Comparison of ENCODE assay signal across 20 cellular contexts in the genomic region with DNA sequence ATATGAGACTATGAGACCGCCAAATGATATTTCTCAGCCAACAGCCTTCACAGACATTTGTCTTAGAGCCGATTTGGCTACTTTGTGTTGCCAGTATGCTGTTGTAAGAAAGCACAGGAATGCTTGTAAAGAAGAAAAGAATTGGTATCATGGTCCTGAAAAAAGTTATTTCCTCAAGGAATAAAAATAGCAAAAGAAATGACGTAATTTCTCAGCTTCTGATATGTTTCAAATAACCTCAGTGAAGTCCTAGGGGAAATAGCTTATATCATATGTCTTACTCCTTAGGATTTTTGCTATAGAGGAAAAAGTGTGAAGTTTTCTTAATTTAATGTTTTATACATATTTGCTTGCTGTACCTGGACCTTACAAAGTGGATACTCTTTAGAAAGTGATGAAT. TPM values are rescaled to one million over a fixed set of nuclear protein-coding genes. Genes with fewer than 3 reads are reported as not detected.
A peak's percentile ranks its signal among the peaks of the same experiment; 100 is the strongest.
DNase-seq lines count a peak whose midpoint lies in the region; ATAC-seq and TF ChIP-seq lines count a peak whose summit lies in the region.
"Had no signal": no experiment of that assay in that cellular context is flagged by ENCODE, and none has a peak within 500 bp of the region (broad histone marks: within the 10 kb centered on the region; RNA-seq: fewer than 3 reads in every experiment).

No MANE protein-coding gene starts in this region.

- H3K9me3 Mint-ChIP-seq in activated naive CD4-positive, alpha-beta T cell treated with anti-CD3 and anti-CD28 coated beads, Interleukin-2, amount 10 ng/mL, durations not matched to agents 7 days and 5 days: no peaks in the 10 kb centered on the region
- H3K9me3 Mint-ChIP-seq: CD8-positive, alpha-beta T cell; GM23338 had no signal

- H3K4me1 Mint-ChIP-seq in activated naive CD4-positive, alpha-beta T cell treated with anti-CD3 and anti-CD28 coated beads, Interleukin-2, amount 10 ng/mL, durations not matched to agents 7 days and 5 days: no peaks in the 10 kb centered on the region
- H3K4me1 Mint-ChIP-seq: GM23338 had no signal

- H3K4me2 ChIP-seq in SK-N-SH: no peak overlapping the region
- H3K4me2 ChIP-seq: A549, GM23338 had no signal

- no peaks in the 10 kb centered on the region for H3K79me2 ChIP-seq in SK-N-SH (ENCODE audit: insufficient read depth)

- POLR2A ChIA-PET in SK-N-SH (lab: Yijun Ruan, JAX): no interaction called here

- no peak overlapping the region for H3K4me3 Mint-ChIP-seq in activated naive CD4-positive, alpha-beta T cell treated with anti-CD3 and anti-CD28 coated beads, Interleukin-2, amount 10 ng/mL, durations not matched to agents 7 days and 5 days
- H3K4me3 Mint-ChIP-seq: CD8-positive, alpha-beta T cell; GM23338 had no signal

- no peak for TF ChIP-seq EP300 in SK-N-SH (IDR thresholded peaks at IDR 0.05; ENCODE audit: borderline replicate concordance in 1 of 2, low read depth in 1 of 2, low read length in 1 of 2)

- no peak overlapping the region for H3K9ac ChIP-seq in SK-N-SH
- H3K9ac ChIP-seq: BLaER1 treated with 17β-estradiol and CSF1 and Interleukin-3, amounts not matched to agents 10 nM and 100 nM had no signal

- H3F3A ChIP-seq in SK-N-SH (replicated peaks; ENCODE audit: insufficient read depth): no peaks in the 10 kb centered on the region

- no peaks in the 10 kb centered on the region for H3K36me3 ChIP-seq in SK-N-SH (replicated peaks in 1 of 2; ENCODE audit: control insufficient read depth in 1 of 2, insufficient read depth in 2 of 2, low read length in 1 of 2)
- H3K36me3 ChIP-seq: BLaER1 treated with 17β-estradiol and CSF1 and Interleukin-3, amounts not matched to agents 10 nM and 100 nM had no signal

- H3K27me3 ChIP-seq in SK-N-SH (ENCODE audit: insufficient read depth): no peaks in the 10 kb centered on the region
- H3K27me3 ChIP-seq: BLaER1 treated with 17β-estradiol and CSF1 and Interleukin-3, amounts not matched to agents 10 nM and 100 nM had no signal

- no peak overlapping the region for H3K27ac Mint-ChIP-seq in activated naive CD4-positive, alpha-beta T cell treated with anti-CD3 and anti-CD28 coated beads, Interleukin-2, amount 10 ng/mL, durations not matched to agents 7 days and 5 days
- H3K27ac Mint-ChIP-seq: CD8-positive, alpha-beta T cell; GM23338 had no signal

- no peaks in the 10 kb centered on the region for H3K9me3 ChIP-seq in SK-N-SH
- H3K9me3 ChIP-seq: A549 had no signal

- 0 out of 2 replicates have a peak overlapping the region, but pooled peaks have one; percentile 41 for H2AFZ ChIP-seq in SK-N-SH (ENCODE audit: low read depth)
- H2AFZ ChIP-seq: GM23338 had no signal

- DNase-seq in SK-N-SH (no peak), cardiac fibroblast (ENCODE audit: low read depth in 2 of 2) (peak; percentile 22 to 40), fibroblast of pulmonary artery (ENCODE audit: low read depth) (peak; percentile 43), COR-L47 (lab: John Stamatoyannopoulos, UW) (no peak)
- no peak for DNase-seq in activated naive CD4-positive, alpha-beta T cell treated with anti-CD3 and anti-CD28 coated beads, Interleukin-2, amount 10 ng/mL, durations not matched to agents 7 days and 5 days
- DNase-seq in activated CD8-positive, alpha-beta memory T cell treated with anti-CD3 and anti-CD28 coated beads, Interleukin-2, amount 50 U/mL, for 4 hours: no peak
- DNase-seq: CD8-positive, alpha-beta T cell; DMS 273 treated with DMSO at 0.1 percent for 48 hours; DMS53; DND-41; EL; HCEC 1CT; IMR-90 had no signal

- H3K4me3 ChIP-seq in SK-N-SH (ENCODE audit: low read depth in 2 of 2, low read length in 1 of 2) (no peak overlapping the region), cardiac fibroblast (replicated peaks in 1 of 2; ENCODE audit: low read depth in 2 of 2, low read length in 2 of 2) (no peak overlapping the region), fibroblast of pulmonary artery (replicated peaks; ENCODE audit: low read depth, low read length) (no peak overlapping the region)
- H3K4me3 ChIP-seq: A549; BLaER1 treated with 17β-estradiol and CSF1 and Interleukin-3, amounts not matched to agents 10 nM and 100 nM; GM23338 had no signal

- no peak overlapping the region for H3K27ac ChIP-seq in SK-N-SH (ENCODE audit: low read depth in 2 of 2, low read length in 1 of 2)
- H3K27ac ChIP-seq: 22Rv1; A549; BLaER1 treated with 17β-estradiol and CSF1 and Interleukin-3, amounts not matched to agents 10 nM and 100 nM had no signal

- H3K4me1 ChIP-seq in SK-N-SH (ENCODE audit: control insufficient read depth in 1 of 2, insufficient read depth in 2 of 2, low read depth in 1 of 2, low read length in 1 of 2): no peaks in the 10 kb centered on the region; a peak in 1 of 4 replicates
- H3K4me1 ChIP-seq: A549 had no signal

- H3K27me3 Mint-ChIP-seq in activated naive CD4-positive, alpha-beta T cell treated with anti-CD3 and anti-CD28 coated beads, Interleukin-2, amount 10 ng/mL, durations not matched to agents 7 days and 5 days: no peaks in the 10 kb centered on the region

- H4K20me1 ChIP-seq in SK-N-SH (ENCODE audit: insufficient read depth): no peaks in the 10 kb centered on the region
- H4K20me1 ChIP-seq: BLaER1 treated with 17β-estradiol and CSF1 and Interleukin-3, amounts not matched to agents 10 nM and 100 nM had no signal

- H3K9me2 ChIP-seq in SK-N-SH: no peaks in the 10 kb centered on the region

- ATAC-seq in SK-N-SH treated with all-trans-retinoic acid at 6 μM for 48 hours (no peak), GM21381 (IDR thresholded peaks at IDR 0.05; ENCODE audit: unreplicated experiment) (no peak)
- ATAC-seq: A549; CD8-positive, alpha-beta T cell; GM23338 had no signal

- TF ChIP-seq CTCF in SK-N-SH (IDR thresholded peaks at IDR 0.05) (no peak), cardiac fibroblast (IDR thresholded peaks at IDR 0.05; ENCODE audit: low read depth, low read length) (no peak), fibroblast of pulmonary artery (IDR thresholded peaks at IDR 0.05; ENCODE audit: low read length, missing control alignments) (no peak)

- no peaks in the 10 kb centered on the region for H3K36me3 Mint-ChIP-seq in activated naive CD4-positive, alpha-beta T cell treated with anti-CD3 and anti-CD28 coated beads, Interleukin-2, amount 10 ng/mL, durations not matched to agents 7 days and 5 days
- H3K36me3 Mint-ChIP-seq: CD8-positive, alpha-beta T cell had no signal

- 81% methylated on average over 3 of the region's 3 CpGs for WGBS in SK-N-SH (ENCODE audit: low lambda C conversion rate)

- no peak for TF ChIP-seq RAD21 in SK-N-SH (IDR thresholded peaks at IDR 0.05; ENCODE audit: low read length)

- CTCF ChIA-PET in SK-N-SH (lab: Yijun Ruan, JAX): interaction anchor here (0.6 to 3.1 kb wide), 3 partner anchors 46 to 151 kb away, joined by 3 to 16 read pairs (median 3); a partner anchor contains a TSS
- CTCF ChIA-PET in activated naive CD4-positive, alpha-beta T cell treated with anti-CD3 and anti-CD28 coated beads, Interleukin-2, amount 10 ng/mL, durations not matched to agents 7 days and 5 days (lab: Charles Lee): no interaction called here

TF ChIP-seq in SK-N-SH, 30 proteins besides CTCF, POLR2A, EP300 and RAD21 (continues in another document):
- TF ChIP-seq, protein P1, sequence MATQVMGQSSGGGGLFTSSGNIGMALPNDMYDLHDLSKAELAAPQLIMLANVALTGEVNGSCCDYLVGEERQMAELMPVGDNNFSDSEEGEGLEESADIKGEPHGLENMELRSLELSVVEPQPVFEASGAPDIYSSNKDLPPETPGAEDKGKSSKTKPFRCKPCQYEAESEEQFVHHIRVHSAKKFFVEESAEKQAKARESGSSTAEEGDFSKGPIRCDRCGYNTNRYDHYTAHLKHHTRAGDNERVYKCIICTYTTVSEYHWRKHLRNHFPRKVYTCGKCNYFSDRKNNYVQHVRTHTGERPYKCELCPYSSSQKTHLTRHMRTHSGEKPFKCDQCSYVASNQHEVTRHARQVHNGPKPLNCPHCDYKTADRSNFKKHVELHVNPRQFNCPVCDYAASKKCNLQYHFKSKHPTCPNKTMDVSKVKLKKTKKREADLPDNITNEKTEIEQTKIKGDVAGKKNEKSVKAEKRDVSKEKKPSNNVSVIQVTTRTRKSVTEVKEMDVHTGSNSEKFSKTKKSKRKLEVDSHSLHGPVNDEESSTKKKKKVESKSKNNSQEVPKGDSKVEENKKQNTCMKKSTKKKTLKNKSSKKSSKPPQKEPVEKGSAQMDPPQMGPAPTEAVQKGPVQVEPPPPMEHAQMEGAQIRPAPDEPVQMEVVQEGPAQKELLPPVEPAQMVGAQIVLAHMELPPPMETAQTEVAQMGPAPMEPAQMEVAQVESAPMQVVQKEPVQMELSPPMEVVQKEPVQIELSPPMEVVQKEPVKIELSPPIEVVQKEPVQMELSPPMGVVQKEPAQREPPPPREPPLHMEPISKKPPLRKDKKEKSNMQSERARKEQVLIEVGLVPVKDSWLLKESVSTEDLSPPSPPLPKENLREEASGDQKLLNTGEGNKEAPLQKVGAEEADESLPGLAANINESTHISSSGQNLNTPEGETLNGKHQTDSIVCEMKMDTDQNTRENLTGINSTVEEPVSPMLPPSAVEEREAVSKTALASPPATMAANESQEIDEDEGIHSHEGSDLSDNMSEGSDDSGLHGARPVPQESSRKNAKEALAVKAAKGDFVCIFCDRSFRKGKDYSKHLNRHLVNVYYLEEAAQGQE (IDR thresholded peaks at IDR 0.05; ENCODE audit: low read depth, low read length): no peak

TF ChIP-seq in SK-N-SH treated with all-trans-retinoic acid at 6 μM for 48 hours, 23 proteins besides CTCF, POLR2A, EP300 and RAD21:
- TF ChIP-seq ESRRG (CRISPR knock-in tag; IDR thresholded peaks at IDR 0.05) (no peak), ZFP30 (CRISPR knock-in tag; IDR thresholded peaks at IDR 0.05) (no peak)

RNA-seq across cellular contexts. Expression of a gene that starts 23.0 kb away (rescaled TPM):
- 0.02 TPM in 1 of 2 replicates, not detected in the other for polyA plus RNA-seq in SK-N-SH (2012; rRNA removed)
- polyA plus RNA-seq in SK-N-SH (2012; cell fraction: cytosol; rRNA removed): not detected in 2 replicates
- polyA plus RNA-seq in SK-N-SH (2012; cell fraction: nucleus; rRNA removed): 0.01 and 0.04 TPM in 2 replicates
- polyA plus RNA-seq: A549, AG04450, IMR-90 had no signal

Comparison
In these comparisons a context has a peak if more than half of its experiments do, and no peak if none do; other contexts are left out.
1. DNase-seq: peak in cardiac fibroblast (2 of 2) and fibroblast of pulmonary artery (single experiment); none in SK-N-SH (single experiment), activated naive CD4-positive, alpha-beta T cell treated with anti-CD3 and anti-CD28 coated beads, Interleukin-2, amount 10 ng/mL, durations not matched to agents 7 days and 5 days (single experiment), COR-L47 (single experiment) and activated CD8-positive, alpha-beta memory T cell treated with anti-CD3 and anti-CD28 coated beads, Interleukin-2, amount 50 U/mL, for 4 hours (single experiment).